In the genomic region with DNA sequence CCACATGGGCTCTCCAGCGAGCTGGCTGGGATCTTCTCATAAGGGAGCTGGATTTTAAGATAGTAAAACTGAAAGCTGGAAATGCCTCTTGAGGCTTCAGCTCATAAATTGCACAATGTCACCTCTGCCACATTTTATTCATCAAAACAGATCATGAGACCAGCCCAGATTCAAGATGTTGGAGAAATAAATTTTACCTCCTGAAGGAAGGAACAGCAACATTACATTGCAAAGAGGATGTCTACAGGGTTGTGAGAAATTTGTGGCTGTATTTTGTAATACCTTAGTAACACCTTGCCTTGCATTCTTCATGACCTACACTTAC, we compare ENCODE assay signal across 14 cellular contexts. TPM values are rescaled to one million over a fixed set of nuclear protein-coding genes. Genes with fewer than 3 reads are reported as not detected.
DNase-seq lines count a peak whose midpoint lies in the region; ATAC-seq and TF ChIP-seq lines count a peak whose summit lies in the region.
"Had no signal": no experiment of that assay in that cellular context is flagged by ENCODE, and none has a peak within 500 bp of the region (broad histone marks: within the 10 kb centered on the region; RNA-seq: fewer than 3 reads in every experiment).

No MANE protein-coding gene starts in this region.

- no peaks in the 10 kb centered on the region for H3K9me3 ChIP-seq in IMR-90 (ENCODE audit: control insufficient read depth, insufficient read depth, low read length)

- H2AK9ac ChIP-seq in IMR-90 (replicated peaks; ENCODE audit: low read depth, low read length, poor library complexity): no peak overlapping the region

- no peaks in the 10 kb centered on the region for H3K27me3 ChIP-seq in IMR-90 (ENCODE audit: control insufficient read depth, insufficient read depth, low read length)

- TF ChIP-seq POLR2A in IMR-90 (IDR thresholded peaks at IDR 0.05; ENCODE audit: low read depth, low read length): no peak

- no peaks in the 10 kb centered on the region for H3K36me3 ChIP-seq in IMR-90 (ENCODE audit: control insufficient read depth, insufficient read depth, low read length)

- H2BK15ac ChIP-seq in IMR-90 (ENCODE audit: low read depth, low read length): peak overlapping the region; percentile 37; the same call in 1 of the 3 replicates

- H2BK5ac ChIP-seq in IMR-90 (ENCODE audit: low read depth, low read length, poor library complexity, severe bottlenecking): no peak overlapping the region

- WGBS in IMR-90 (ENCODE audit: extremely low coverage in 2 of 2, insufficient read length in 1 of 2), 2 experiments: no CpG with 5 or more reads among the region's 1 CpG

- H3K14ac ChIP-seq in IMR-90 (replicated peaks; ENCODE audit: low read depth, low read length): peak overlapping the region; percentile 47

- H2BK20ac ChIP-seq in IMR-90 (ENCODE audit: low read depth, low read length): peak overlapping the region; percentile 95

- no TSS peak for BruUV-seq in IMR-90 (replicated peaks; lab: Mats Ljungman, UMichigan)

- CTCF ChIA-PET in IMR-90 (lab: Yijun Ruan, JAX): no interaction called here

- H2AK5ac ChIP-seq in IMR-90 (ENCODE audit: low read depth, low read length): peak overlapping the region; percentile 79

- peak overlapping the region in 1 of 2 experiments; percentile 69; a peak in 1 of 4 replicates for H4K8ac ChIP-seq in IMR-90 (ENCODE audit: low read depth in 2 of 2, low read length in 2 of 2)

- no peak overlapping the region for H3K4me3 ChIP-seq in AG10803 (ENCODE audit: low read length)
- H3K4me3 ChIP-seq in IMR-90 (ENCODE audit: insufficient read depth, low read depth, low read length): no peak overlapping the region

- H3K4ac ChIP-seq in IMR-90 (ENCODE audit: low read depth, low read length): peak overlapping the region; percentile 90

- H4K91ac ChIP-seq in IMR-90 (ENCODE audit: insufficient read depth, low read depth, low read length): peak overlapping the region; percentile 63

- intact Hi-C loops in IMR-90 (cut with micrococcal nuclease): no loop called here

- peaks cover 12% of the 10 kb centered on the region; the same call in 1 of the 2 replicates for H3K9me1 ChIP-seq in IMR-90 (ENCODE audit: insufficient read depth, low read length)

- no peaks in the 10 kb centered on the region for H3K79me1 ChIP-seq in IMR-90 (ENCODE audit: low read depth in 1 of 2, low read length in 2 of 2)

- H3K56ac ChIP-seq in IMR-90 (ENCODE audit: extremely low read depth, insufficient read depth, low read length): no peak overlapping the region

- H3K4me2 ChIP-seq in IMR-90 (ENCODE audit: low read depth, low read length): peak overlapping the region; percentile 32; the same call in 1 of the 2 replicates

- in situ Hi-C loops in IMR-90 (cut with MboI; ENCODE audit: low sequenced_read_pairs): no loop called here

- no peak for TF ChIP-seq RAD21 in IMR-90 (IDR thresholded peaks at IDR 0.05; ENCODE audit: low read length)

- peak overlapping the region; percentile 82; the same call in 1 of the 2 replicates for H3K27ac ChIP-seq in IMR-90 (ENCODE audit: insufficient read depth, low read length)

- dilution Hi-C loops in IMR-90 (cut with HindIII; ENCODE audit: low sequenced_read_pairs, unreplicated experiment): no loop called here

- H3K23ac ChIP-seq in IMR-90 (ENCODE audit: low read depth, low read length): 0 out of 2 replicates have a peak overlapping the region, but pooled peaks have one; percentile 22

- ATAC-seq in IMR-90 (ENCODE audit: low read depth) (no peak), GM18502 (IDR thresholded peaks at IDR 0.05; ENCODE audit: poor library complexity, unreplicated experiment) (no peak), GM21723 (IDR thresholded peaks at IDR 0.05; ENCODE audit: unreplicated experiment) (no peak), HG03521 (IDR thresholded peaks at IDR 0.05; ENCODE audit: unreplicated experiment) (no peak)

- H3K9ac ChIP-seq in IMR-90 (ENCODE audit: low read depth, low read length): peak overlapping the region; percentile 42; the same call in 1 of the 2 replicates

- no peaks in the 10 kb centered on the region for H4K20me1 ChIP-seq in IMR-90 (ENCODE audit: insufficient read depth, low read length)

- H3K4me1 ChIP-seq in IMR-90 (ENCODE audit: control insufficient read depth, insufficient read depth, low read length): peaks cover 20% of the 10 kb centered on the region

- POLR2A ChIA-PET in IMR-90 (lab: Charles Lee; ENCODE audit: unreplicated experiment): no interaction called here

- H3K18ac ChIP-seq in IMR-90 (ENCODE audit: low read depth, low read length): peak overlapping the region; percentile 92

- DNase-seq in AG10803 (ENCODE audit: low read depth): peak; percentile 36
- DNase-seq in IMR-90: no peak
- peak; percentile 17 for DNase-seq in amniotic epithelial cell (ENCODE audit: low read depth)
- DNase-seq in iris pigment epithelial cell (ENCODE audit: low read depth): peak; percentile 20
- DNase-seq in 8988T: no peak
- DNase-seq: H9, NCI-H1092 treated with DMSO at 0.1 percent for 48 hours, NCI-H1694, NCI-H2107, NCI-H345, SIG-M5 had no signal

- peak overlapping the region; percentile 81 for H2BK120ac ChIP-seq in IMR-90 (ENCODE audit: low read depth, low read length)

- no peak overlapping the region for H2AFZ ChIP-seq in IMR-90 (replicated peaks; ENCODE audit: low read length, poor library complexity)

- H4K5ac ChIP-seq in IMR-90 (ENCODE audit: low read depth, low read length): peak overlapping the region; percentile 83; the same call in 1 of the 2 replicates

- no peak for TF ChIP-seq CTCF in AG10803 (conservative IDR thresholded peaks at IDR 0.05; ENCODE audit: low read length)
- no peak for TF ChIP-seq CTCF in IMR-90 (conservative IDR thresholded peaks at IDR 0.05; ENCODE audit: low read depth, low read length)

TF ChIP-seq in IMR-90, 13 proteins besides CTCF, POLR2A, EP300 and RAD21:
- TF ChIP-seq CEBPB (IDR thresholded peaks at IDR 0.05; ENCODE audit: low read depth, low read length) (peak; percentile 49; the same call in 1 of the 2 replicates), SMC3 (IDR thresholded peaks at IDR 0.05; ENCODE audit: low read depth, low read length) (no peak)

RNA-seq across cellular contexts. Expression of gene KRR1, which starts 43.1 kb away (rescaled TPM):
- 31.4 and 40.0 TPM in 2 replicates for total RNA-seq in IMR-90 (2012; rRNA removed)
- 16.1 and 18.3 TPM in 2 replicates for polyA plus RNA-seq in IMR-90 (2012; rRNA removed)
- polyA plus RNA-seq in IMR-90 (2012; cell fraction: cytosol; rRNA removed): 0.74 and 1.2 TPM in 2 replicates
- 0.94 and 13.1 TPM in 2 replicates for polyA plus RNA-seq in IMR-90 (2012; cell fraction: nucleus; rRNA removed; ENCODE audit: low replicate concordance)

Comparison
In these comparisons a context has a peak if more than half of its experiments do, and no peak if none do; other contexts are left out.
1. DNase-seq: peak in AG10803 (single experiment), amniotic epithelial cell (single experiment) and iris pigment epithelial cell (single experiment); none in IMR-90 (single experiment) and 8988T (single experiment).